1 cellular context compared by ENCODE assay signal in genomic region chr15:93274276-93274675, GRCh38.
TF ChIP-seq lines count a peak whose summit lies in the region.

No MANE protein-coding gene starts in this region.

TF ChIP-seq in GM23338, 12 proteins besides CTCF, POLR2A, EP300 and RAD21 (continued from another document):
- TF ChIP-seq ZNF462 (CRISPR knock-in tag; IDR thresholded peaks at IDR 0.05) (no peak), CREB1 (CRISPR knock-in tag; IDR thresholded peaks at IDR 0.05; ENCODE audit: low read depth) (no peak), EZH2 (IDR thresholded peaks at IDR 0.05; ENCODE audit: low read depth, unreplicated experiment) (no peak), NANOG (IDR thresholded peaks at IDR 0.05; ENCODE audit: borderline replicate concordance) (no peak)
